8 cellular contexts compared by ENCODE assay signal in the genomic region with DNA sequence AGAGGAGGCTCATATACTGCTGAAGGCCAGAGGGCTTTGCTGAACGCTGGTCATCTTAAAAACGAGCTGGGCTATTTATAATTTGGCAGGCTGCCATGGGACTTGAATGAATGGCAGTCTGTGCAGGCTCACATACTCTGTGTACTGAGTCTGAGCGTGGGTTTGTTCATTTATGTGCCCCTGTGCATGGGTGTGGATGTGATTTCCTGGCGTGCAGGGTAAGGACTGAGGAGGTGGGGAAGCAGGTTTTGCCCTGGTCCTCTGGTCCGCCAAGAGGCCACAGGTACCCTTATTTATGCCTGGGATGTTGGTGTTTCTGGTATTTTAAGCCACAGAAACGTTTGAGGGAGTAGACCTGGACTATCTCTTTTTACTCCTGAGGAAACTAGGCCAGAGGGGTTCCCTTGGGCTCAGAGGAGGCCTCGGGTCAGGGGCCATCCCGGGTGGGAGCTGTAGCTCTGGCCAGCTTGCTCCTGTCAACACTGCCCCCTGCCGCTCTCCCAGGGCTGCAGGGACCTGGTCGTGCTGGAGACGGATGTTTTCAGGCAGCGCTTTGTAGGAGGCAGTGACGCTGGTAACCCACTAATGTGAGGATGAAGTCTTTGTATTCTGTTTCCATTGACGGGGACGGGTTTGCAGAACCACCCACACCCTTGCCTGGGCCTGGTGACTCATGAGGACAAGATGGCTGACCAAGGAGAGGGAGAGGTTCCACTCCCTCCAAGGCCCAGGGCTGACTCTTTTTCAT.
DNase-seq lines count a peak whose midpoint lies in the region; ATAC-seq lines count a peak whose summit lies in the region.

No MANE protein-coding gene starts in this region.

- POLR2A ChIA-PET in activated CD4-positive, alpha-beta T cell treated with anti-CD3 and anti-CD28 coated beads for 36 hours (lab: Charles Lee) = interaction anchor here (0.6 to 2.3 kb wide), 4 partner anchors 14 to 198 kb away, joined by 3 to 10 read pairs (median 6); no protein-coding TSS in a partner anchor

- CTCF ChIA-PET in activated CD4-positive, alpha-beta T cell treated with anti-CD3 and anti-CD28 coated beads for 36 hours (lab: Charles Lee) = interaction anchor here (0.6 to 3.8 kb wide), 19 partner anchors 8 to 232 kb away, joined by 3 to 24 read pairs (median 5); no protein-coding TSS in a partner anchor

- no peaks in the 10 kb centered on the region for H3K27me3 Mint-ChIP-seq in activated CD4-positive, alpha-beta T cell treated with anti-CD3 and anti-CD28 coated beads for 36 hours
- no peaks in the 10 kb centered on the region for H3K27me3 Mint-ChIP-seq in central memory CD8-positive, alpha-beta T cell

- no peaks in the 10 kb centered on the region for H3K9me3 Mint-ChIP-seq in activated CD4-positive, alpha-beta T cell treated with anti-CD3 and anti-CD28 coated beads for 36 hours (ENCODE audit: low read depth)
- no peaks in the 10 kb centered on the region for H3K9me3 Mint-ChIP-seq in central memory CD8-positive, alpha-beta T cell

- peaks cover 85% of the 10 kb centered on the region for H3K4me1 Mint-ChIP-seq in activated CD4-positive, alpha-beta T cell treated with anti-CD3 and anti-CD28 coated beads for 36 hours
- H3K4me1 Mint-ChIP-seq in central memory CD8-positive, alpha-beta T cell = peaks cover 75% of the 10 kb centered on the region

- peak; percentile 86 for ATAC-seq in activated CD4-positive, alpha-beta T cell treated with anti-CD3 and anti-CD28 coated beads for 36 hours
- peak; percentile 82 for ATAC-seq in central memory CD8-positive, alpha-beta T cell (replicated peaks; ENCODE audit: extremely low read depth, poor library complexity, severe bottlenecking)
- no peak for ATAC-seq in HG02571 (IDR thresholded peaks at IDR 0.05; ENCODE audit: unreplicated experiment)

- H3K4me3 Mint-ChIP-seq in activated CD4-positive, alpha-beta T cell treated with anti-CD3 and anti-CD28 coated beads for 36 hours = peak overlapping the region; percentile 38
- peak overlapping the region; percentile 49 for H3K4me3 Mint-ChIP-seq in central memory CD8-positive, alpha-beta T cell

- H3K27ac Mint-ChIP-seq in activated CD4-positive, alpha-beta T cell treated with anti-CD3 and anti-CD28 coated beads for 36 hours = peak overlapping the region; percentile 95
- H3K27ac Mint-ChIP-seq in central memory CD8-positive, alpha-beta T cell (ENCODE audit: low read depth) = peak overlapping the region; percentile 89

- DNase-seq in activated gamma-delta T cell treated with Interleukin-2 at 50 U/mL for 16 hours = peak; percentile 56
- DNase-seq in activated gamma-delta T cell (lab: John Stamatoyannopoulos, UW) = no peak
- DNase-seq in NCI-H1105 treated with DMSO at 0.1 percent for 48 hours (lab: John Stamatoyannopoulos, UW) = peak; percentile 37
- DNase-seq in activated CD4-positive, alpha-beta T cell treated with anti-CD3 and anti-CD28 coated beads for 36 hours = peak; percentile 93
- DNase-seq in central memory CD8-positive, alpha-beta T cell (ENCODE audit: low spot score in 2 of 2) = peak in 1 of 2 donors; percentile 22
- peak; percentile 76 for DNase-seq in kidney glomerular epithelial cell (lab: John Stamatoyannopoulos, UW)
- peak; percentile 40 to 75 (median 56) for DNase-seq in stimulated activated CD4-positive, alpha-beta T cell treated with anti-CD3 and anti-CD28 coated beads, Interleukin-1b, Interleukin-23, amount 100 ng/mL, for 24 hours (ENCODE audit: low read depth in 4 of 4, low spot score in 1 of 4)

- peaks cover 19% of the 10 kb centered on the region for H3K36me3 Mint-ChIP-seq in activated CD4-positive, alpha-beta T cell treated with anti-CD3 and anti-CD28 coated beads for 36 hours (ENCODE audit: low read depth)
- peaks cover 5% of the 10 kb centered on the region for H3K36me3 Mint-ChIP-seq in central memory CD8-positive, alpha-beta T cell (ENCODE audit: insufficient read depth)

- intact Hi-C loops in activated CD4-positive, alpha-beta T cell treated with anti-CD3 and anti-CD28 coated beads for 36 hours (cut with DNase I, micrococcal nuclease) = loop anchor here (1.0 to 10.0 kb wide), 12 partner anchors 19 to 714 kb away; a partner anchor contains a TSS
